23 cellular contexts compared by ENCODE assay signal in genomic region chr17:78472035-78472905, GRCh38.
DNase-seq lines count a peak whose midpoint lies in the region; ATAC-seq and TF ChIP-seq lines count a peak whose summit lies in the region.
"Had no signal": no experiment of that assay in that cellular context is flagged by ENCODE, and none has a peak within 500 bp of the region (broad histone marks: within the 10 kb centered on the region; RNA-seq: fewer than 3 reads in every experiment).

No MANE protein-coding gene starts in this region.

- H3K27ac ChIP-seq in OCI-LY7 (ENCODE audit: low read depth, low read length, poor library complexity, severe bottlenecking) (no peak overlapping the region), neuronal stem cell (replicated peaks; ENCODE audit: low read length) (no peak overlapping the region), transverse colon (no peak overlapping the region)
- H3K27ac ChIP-seq: esophagus squamous epithelium, uterus had no signal

- H3K18ac ChIP-seq in neuronal stem cell (ENCODE audit: low read length), result no peak overlapping the region

- TF ChIP-seq EP300 in transverse colon (IDR thresholded peaks at IDR 0.05; ENCODE audit: low read depth), result no peak

- H3K4me2 ChIP-seq in OCI-LY7 (ENCODE audit: low read length), result no peak overlapping the region
- H3K4me2 ChIP-seq in neuronal stem cell (ENCODE audit: insufficient read depth, low read length, poor library complexity, severe bottlenecking), result no peak overlapping the region

- H3K79me1 ChIP-seq in neuronal stem cell (ENCODE audit: low read depth, low read length), result no peaks in the 10 kb centered on the region

- no peak for TF ChIP-seq POLR2A in transverse colon (IDR thresholded peaks at IDR 0.05)

- H3K9me3 ChIP-seq in OCI-LY7 (ENCODE audit: low read length) (no peaks in the 10 kb centered on the region), neuronal stem cell (replicated peaks in 1 of 2; ENCODE audit: control insufficient read depth in 2 of 2, insufficient read depth in 1 of 2, low read depth in 1 of 2, low read length in 2 of 2) (no peaks in the 10 kb centered on the region), transverse colon (no peaks in the 10 kb centered on the region)
- H3K9me3 ChIP-seq: uterus had no signal

- H4K8ac ChIP-seq in neuronal stem cell (ENCODE audit: low read depth, low read length), result no peak overlapping the region

- peak overlapping the region; percentile 47 for H2AK5ac ChIP-seq in neuronal stem cell (ENCODE audit: low read depth, low read length)

- no peaks in the 10 kb centered on the region for H3K9me2 ChIP-seq in OCI-LY7 (ENCODE audit: insufficient read depth, low read length)

- H3K27me3 ChIP-seq in neuronal stem cell (ENCODE audit: control insufficient read depth in 3 of 3, insufficient read depth in 3 of 3, low read depth in 1 of 3, low read length in 3 of 3) (peaks cover 0 to 27% (median 0%) of the 10 kb centered on the region in 3 experiments), transverse colon (peaks cover 4% of the 10 kb centered on the region)
- H3K27me3 ChIP-seq: uterus had no signal

- no TSS peak for BruUV-seq in OCI-LY7 (replicated peaks; lab: Mats Ljungman, UMichigan)

- no peak overlapping the region for H2AFZ ChIP-seq in OCI-LY7 (ENCODE audit: low read length)
- peak overlapping the region; percentile 29 for H2AFZ ChIP-seq in neuronal stem cell (ENCODE audit: low read length)

- CTCF ChIA-PET in OCI-LY7 (lab: Charles Lee; ENCODE audit: unreplicated experiment), result interaction anchor here (0.5 kb wide), 1 partner anchor 200 kb away, joined by 3 read pairs; no protein-coding TSS in a partner anchor

- no peak overlapping the region for H3K23ac ChIP-seq in neuronal stem cell (ENCODE audit: low read depth, low read length, poor library complexity)

- TF ChIP-seq CTCF in GM12865 (IDR thresholded peaks at IDR 0.05; ENCODE audit: insufficient read depth, low read depth, low read length, missing control alignments) (no peak), OCI-LY7 (conservative IDR thresholded peaks at IDR 0.05; ENCODE audit: low read length) (no peak), transverse colon (IDR thresholded peaks at IDR 0.05) (no peak)

- intact Hi-C loops in OCI-LY7 (cut with micrococcal nuclease; ENCODE audit: unreplicated experiment), result no loop called here
- intact Hi-C loops in transverse colon (cut with DNase I; ENCODE audit: low total_unique reads), result no loop called here

- peaks cover 5% of the 10 kb centered on the region for H3K4me1 ChIP-seq in OCI-LY7 (ENCODE audit: insufficient read depth, low read length, poor library complexity, severe bottlenecking)
- H3K4me1 ChIP-seq in neuronal stem cell (ENCODE audit: control insufficient read depth in 2 of 2, insufficient read depth in 1 of 2, low read depth in 1 of 2, low read length in 2 of 2), result peaks cover 0 to 1% of the 10 kb centered on the region in 2 donors
- peaks cover 0 to 6% (median 0%) of the 10 kb centered on the region in 4 donors for H3K4me1 ChIP-seq in transverse colon
- H3K4me1 ChIP-seq: esophagus squamous epithelium, uterus had no signal

- H2BK5ac ChIP-seq in neuronal stem cell (ENCODE audit: low read length), result no peak overlapping the region

- peak; percentile 32 for ATAC-seq in GM21423 (IDR thresholded peaks at IDR 0.05; ENCODE audit: unreplicated experiment)
- ATAC-seq in GM21619 (IDR thresholded peaks at IDR 0.05; ENCODE audit: unreplicated experiment), result no peak
- ATAC-seq: activated CD4-positive, alpha-beta T cell treated with anti-CD3 and anti-CD28 coated beads for 36 hours; activated T-cell treated with anti-CD3 and anti-CD28 coated beads, Interleukin-2, amount 50 U/mL, for 72 hours; left lobe of liver had no signal

- H3K79me2 ChIP-seq in OCI-LY7 (ENCODE audit: insufficient read depth, low read depth, low read length), result no peaks in the 10 kb centered on the region

- POLR2A ChIA-PET in OCI-LY7 (lab: Charles Lee), result no interaction called here

- no peak overlapping the region for H2BK120ac ChIP-seq in neuronal stem cell (ENCODE audit: low read depth, low read length)

- peak overlapping the region; percentile 98 for H2BK15ac ChIP-seq in neuronal stem cell (ENCODE audit: low read length)

- WGBS in neuronal stem cell (ENCODE audit: extremely low coverage in 2 of 2, insufficient read length in 2 of 2, insufficient replicate concordance in 1 of 2), 2 donors, result 100% methylated on average over 4 of the region's 29 CpGs; no CpG with 5 or more reads in 1 of the 2 donors
- 72 to 74% methylated on average over 2 to 29 of the region's 29 CpGs for WGBS in transverse colon (ENCODE audit: low coverage in 1 of 2), 2 donors

- in situ Hi-C loops in transverse colon (cut with MboI; ENCODE audit: low pct_ligation_motif_present in 1 of 4, low pct_unique_long_range_greater_than_20kb in 1 of 4, low sequenced_read_pairs in 3 of 4), result no loop called here

- no peak overlapping the region for H4K91ac ChIP-seq in neuronal stem cell (ENCODE audit: low read depth, low read length, poor library complexity)

- no peaks in the 10 kb centered on the region for H3K36me3 ChIP-seq in OCI-LY7 (ENCODE audit: insufficient read depth, low read length)
- no peaks in the 10 kb centered on the region for H3K36me3 ChIP-seq in neuronal stem cell (replicated peaks in 1 of 2; ENCODE audit: control insufficient read depth in 2 of 2, insufficient read depth in 2 of 2, low read length in 2 of 2)
- no peaks in the 10 kb centered on the region for H3K36me3 ChIP-seq in transverse colon
- H3K36me3 ChIP-seq: esophagus squamous epithelium, uterus had no signal

- H2BK12ac ChIP-seq in neuronal stem cell (ENCODE audit: low read length), result no peak overlapping the region

- H3K4ac ChIP-seq in neuronal stem cell (ENCODE audit: low read length), result no peak overlapping the region

- DNase-seq in GM12865 (ENCODE audit: low read depth) (peak; percentile 83), OCI-LY7 (ENCODE audit: low spot score) (peak; percentile 20), neuronal stem cell (ENCODE audit: low spot score) (no peak), transverse colon (no peak), GF-D8 (lab: John Stamatoyannopoulos, UW) (no peak)
- DNase-seq: activated CD4-positive, alpha-beta T cell treated with anti-CD3 and anti-CD28 coated beads for 36 hours; activated naive CD4-positive, alpha-beta T cell treated with anti-CD3 and anti-CD28 coated beads, Interleukin-2, amount 10 ng/mL, durations not matched to agents 7 days and 5 days; activated T-cell treated with anti-CD3 and anti-CD28 coated beads, Interleukin-2, amount 50 U/mL, for 72 hours; amniotic stem cell; CD4-positive, CD25-positive, alpha-beta regulatory T cell; DMS153; effector memory CD4-positive, alpha-beta T cell; esophagus squamous epithelium; GOT3; naive B cell; NCI-H1092 treated with DMSO at 0.1 percent for 48 hours; NCI-H187 treated with DMSO at 0.1 percent for 48 hours; NCI-H526; retina; uterus had no signal

- H3K4me3 ChIP-seq in GM12865 (ENCODE audit: low read depth, low read length), result no peak overlapping the region
- H3K4me3 ChIP-seq in OCI-LY7 (ENCODE audit: low read depth, low read length, poor library complexity, severe bottlenecking), result no peak overlapping the region
- no peak overlapping the region for H3K4me3 ChIP-seq in neuronal stem cell (ENCODE audit: low read length in 2 of 2)
- H3K4me3 ChIP-seq in transverse colon, result no peak overlapping the region
- H3K4me3 ChIP-seq: esophagus squamous epithelium, uterus had no signal

- no peak overlapping the region for H3K9ac ChIP-seq in neuronal stem cell (ENCODE audit: low read depth, low read length, poor library complexity)

- no peak overlapping the region for H3K14ac ChIP-seq in neuronal stem cell (ENCODE audit: low read length)

- no peaks in the 10 kb centered on the region for H4K20me1 ChIP-seq in OCI-LY7 (ENCODE audit: insufficient read depth, low read length)

Comparison
In these comparisons a context has a peak if more than half of its experiments do, and no peak if none do; other contexts are left out.
1. DNase-seq: peak in GM12865 (single experiment) and OCI-LY7 (single experiment); none in neuronal stem cell (single experiment), transverse colon (single experiment) and GF-D8 (single experiment).